Comparison of ENCODE assay signal across 8 cellular contexts in the genomic region with DNA sequence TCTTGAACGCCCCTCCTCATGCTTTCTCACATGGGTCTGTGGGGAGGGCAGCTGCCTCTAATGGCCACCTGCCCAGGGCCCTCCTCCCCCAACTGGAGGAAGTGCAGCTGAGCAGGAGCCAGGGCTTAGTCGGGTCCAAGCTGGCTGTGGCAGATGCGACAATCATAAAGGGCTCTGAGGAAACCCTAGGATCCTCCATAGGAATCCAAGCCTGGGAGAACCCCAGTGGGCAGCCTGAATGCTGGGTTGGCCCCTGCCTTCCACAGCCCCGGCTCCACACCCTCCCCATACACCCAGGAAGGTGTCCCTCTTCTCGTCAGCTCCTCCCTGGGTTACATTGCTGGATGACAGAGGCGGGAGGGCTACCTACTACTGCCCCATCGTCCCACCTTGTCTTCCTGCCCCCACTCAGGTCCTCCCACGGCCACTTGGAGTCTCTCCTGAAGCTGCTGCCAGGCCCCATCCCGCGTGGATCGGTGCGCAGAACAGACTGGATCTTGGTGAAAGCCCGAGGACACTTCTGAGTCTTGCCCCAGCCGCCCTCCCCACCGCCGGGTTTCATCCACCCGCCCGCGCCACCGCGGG.
A peak's percentile ranks its signal among the peaks of the same experiment; 100 is the strongest.
DNase-seq lines count a peak whose midpoint lies in the region; ATAC-seq and TF ChIP-seq lines count a peak whose summit lies in the region.

No MANE protein-coding gene starts in this region.

- peaks cover 18% of the 10 kb centered on the region for H3K27me3 ChIP-seq in iPS DF 6.9 (ENCODE audit: control insufficient read depth, insufficient read depth, low read length)

- no peak for TF ChIP-seq CTCF in WI38 (IDR thresholded peaks at IDR 0.05; ENCODE audit: low read depth, low read length)

- DNase-seq in NCI-H2227 (lab: John Stamatoyannopoulos, UW; ENCODE audit: unreplicated experiment) (peak; percentile 41), NCI-H2227 treated with DMSO at 0.1 percent for 48 hours (lab: John Stamatoyannopoulos, UW) (no peak), iPS DF 6.9 (ENCODE audit: low read depth, low spot score) (no peak), NOMO-1 treated with dmso at 0.1 percent for 144 hours (lab: John Stamatoyannopoulos, UW; ENCODE audit: unreplicated experiment) (no peak)
- DNase-seq in activated CD8-positive, alpha-beta memory T cell treated with anti-CD3 and anti-CD28 coated beads, Interleukin-2, amount 50 U/mL, for 4 hours, result no peak

- no peaks in the 10 kb centered on the region for H3K36me3 ChIP-seq in iPS DF 6.9 (ENCODE audit: control insufficient read depth, insufficient read depth, low read length)

- no peak for ATAC-seq in stimulated activated memory B cell treated with anti-CD40 and anti-IgM and Interleukin-4, amounts not matched to agents 10 μg/mL and 1 μg/mL and 100 μg/mL, for 72 hours
- ATAC-seq in HG03460 (IDR thresholded peaks at IDR 0.05; ENCODE audit: unreplicated experiment), result no peak

- H3K36me3 Mint-ChIP-seq in stimulated activated memory B cell treated with anti-CD40 and anti-IgM and Interleukin-4, amounts not matched to agents 10 μg/mL and 1 μg/mL and 100 μg/mL, for 72 hours, result no peaks in the 10 kb centered on the region

- H3K4me3 ChIP-seq in WI38 (ENCODE audit: low read depth, low read length) (peak overlapping the region; percentile 52), iPS DF 6.9 (ENCODE audit: low read length) (peak overlapping the region; percentile 34; the same call in 1 of the 2 replicates)

- H3K27ac Mint-ChIP-seq in stimulated activated memory B cell treated with anti-CD40 and anti-IgM and Interleukin-4, amounts not matched to agents 10 μg/mL and 1 μg/mL and 100 μg/mL, for 72 hours, result no peak overlapping the region

- no peaks in the 10 kb centered on the region; the same call in 1 of the 2 replicates for H3K4me1 ChIP-seq in iPS DF 6.9 (ENCODE audit: control insufficient read depth, insufficient read depth, low read length)

- peaks cover 9% of the 10 kb centered on the region for H3K27me3 Mint-ChIP-seq in stimulated activated memory B cell treated with anti-CD40 and anti-IgM and Interleukin-4, amounts not matched to agents 10 μg/mL and 1 μg/mL and 100 μg/mL, for 72 hours

- H3K9me3 Mint-ChIP-seq in stimulated activated memory B cell treated with anti-CD40 and anti-IgM and Interleukin-4, amounts not matched to agents 10 μg/mL and 1 μg/mL and 100 μg/mL, for 72 hours, result no peaks in the 10 kb centered on the region

- no peaks in the 10 kb centered on the region for H3K9me3 ChIP-seq in iPS DF 6.9 (ENCODE audit: control insufficient read depth, insufficient read depth, low read length)

- H3K27ac ChIP-seq in iPS DF 6.9 (ENCODE audit: low read length), result no peak overlapping the region

- peaks cover 15% of the 10 kb centered on the region for H3K4me1 Mint-ChIP-seq in stimulated activated memory B cell treated with anti-CD40 and anti-IgM and Interleukin-4, amounts not matched to agents 10 μg/mL and 1 μg/mL and 100 μg/mL, for 72 hours

- WGBS in iPS DF 6.9 (ENCODE audit: insufficient coverage, insufficient read length), result no CpG with 5 or more reads among the region's 21 CpGs

- peak overlapping the region; percentile 48 for H3K4me3 Mint-ChIP-seq in stimulated activated memory B cell treated with anti-CD40 and anti-IgM and Interleukin-4, amounts not matched to agents 10 μg/mL and 1 μg/mL and 100 μg/mL, for 72 hours
